1 cellular context compared by ENCODE assay signal in genomic region chr2:219523031-219523671, GRCh38.
TF ChIP-seq lines count a peak whose summit lies in the region.

No MANE protein-coding gene starts in this region.

TF ChIP-seq in IMR-90, 13 proteins besides CTCF, POLR2A, EP300 and RAD21:
- TF ChIP-seq SMC3 (IDR thresholded peaks at IDR 0.05; ENCODE audit: low read depth, low read length) (no peak), ELK1 (IDR thresholded peaks at IDR 0.05; ENCODE audit: borderline replicate concordance, low read depth, low read length) (no peak)
TF ChIP-seq in IMR-90: peak in this region for 0.
